1 cellular context compared by ENCODE assay signal in the genomic region with DNA sequence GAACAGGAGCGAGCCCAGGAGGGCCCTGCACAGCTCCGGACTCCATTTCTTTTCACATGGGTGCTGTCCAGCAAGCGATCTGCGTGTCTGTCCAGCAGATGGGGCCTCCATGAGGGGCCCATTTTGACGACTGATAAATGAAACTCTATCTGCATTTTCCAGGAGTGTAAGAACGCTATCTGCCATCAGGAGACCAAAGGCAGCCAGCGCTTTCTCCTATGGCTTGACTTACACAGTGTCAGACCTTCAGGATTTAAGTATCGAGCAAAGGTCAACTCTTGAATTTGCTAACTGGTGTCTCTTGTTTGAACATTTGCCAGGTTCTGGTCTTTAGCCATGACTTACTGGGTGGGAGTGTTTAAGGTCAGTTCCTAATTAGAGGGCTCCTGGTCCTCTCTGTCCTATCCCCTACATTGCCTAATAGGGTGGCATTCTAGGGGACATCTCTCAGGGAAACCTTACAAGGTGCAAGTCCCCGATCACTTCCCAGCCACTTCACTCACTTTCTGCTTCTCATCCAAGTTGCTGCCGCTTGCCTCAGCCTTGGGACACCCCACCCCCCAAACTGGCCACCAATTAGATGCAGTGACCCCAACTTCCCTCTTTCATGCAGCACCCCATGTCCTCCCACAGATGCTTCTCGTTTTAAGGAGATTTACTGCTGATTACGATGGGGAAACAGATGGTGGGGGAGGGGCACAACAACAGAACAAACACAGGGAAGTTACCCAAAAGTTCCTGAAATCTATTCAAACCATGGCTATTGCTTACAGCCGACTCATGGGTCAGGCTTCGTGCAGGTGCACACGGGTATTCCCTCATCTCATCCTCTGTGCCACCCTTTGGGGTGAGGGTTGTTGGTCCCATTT.
TF ChIP-seq lines count a peak whose summit lies in the region.

No MANE protein-coding gene starts in this region.

TF ChIP-seq in K562, 482 proteins besides CTCF, POLR2A, EP300 and RAD21 (continued from another document and continues in another):
- TF ChIP-seq, protein P1, sequence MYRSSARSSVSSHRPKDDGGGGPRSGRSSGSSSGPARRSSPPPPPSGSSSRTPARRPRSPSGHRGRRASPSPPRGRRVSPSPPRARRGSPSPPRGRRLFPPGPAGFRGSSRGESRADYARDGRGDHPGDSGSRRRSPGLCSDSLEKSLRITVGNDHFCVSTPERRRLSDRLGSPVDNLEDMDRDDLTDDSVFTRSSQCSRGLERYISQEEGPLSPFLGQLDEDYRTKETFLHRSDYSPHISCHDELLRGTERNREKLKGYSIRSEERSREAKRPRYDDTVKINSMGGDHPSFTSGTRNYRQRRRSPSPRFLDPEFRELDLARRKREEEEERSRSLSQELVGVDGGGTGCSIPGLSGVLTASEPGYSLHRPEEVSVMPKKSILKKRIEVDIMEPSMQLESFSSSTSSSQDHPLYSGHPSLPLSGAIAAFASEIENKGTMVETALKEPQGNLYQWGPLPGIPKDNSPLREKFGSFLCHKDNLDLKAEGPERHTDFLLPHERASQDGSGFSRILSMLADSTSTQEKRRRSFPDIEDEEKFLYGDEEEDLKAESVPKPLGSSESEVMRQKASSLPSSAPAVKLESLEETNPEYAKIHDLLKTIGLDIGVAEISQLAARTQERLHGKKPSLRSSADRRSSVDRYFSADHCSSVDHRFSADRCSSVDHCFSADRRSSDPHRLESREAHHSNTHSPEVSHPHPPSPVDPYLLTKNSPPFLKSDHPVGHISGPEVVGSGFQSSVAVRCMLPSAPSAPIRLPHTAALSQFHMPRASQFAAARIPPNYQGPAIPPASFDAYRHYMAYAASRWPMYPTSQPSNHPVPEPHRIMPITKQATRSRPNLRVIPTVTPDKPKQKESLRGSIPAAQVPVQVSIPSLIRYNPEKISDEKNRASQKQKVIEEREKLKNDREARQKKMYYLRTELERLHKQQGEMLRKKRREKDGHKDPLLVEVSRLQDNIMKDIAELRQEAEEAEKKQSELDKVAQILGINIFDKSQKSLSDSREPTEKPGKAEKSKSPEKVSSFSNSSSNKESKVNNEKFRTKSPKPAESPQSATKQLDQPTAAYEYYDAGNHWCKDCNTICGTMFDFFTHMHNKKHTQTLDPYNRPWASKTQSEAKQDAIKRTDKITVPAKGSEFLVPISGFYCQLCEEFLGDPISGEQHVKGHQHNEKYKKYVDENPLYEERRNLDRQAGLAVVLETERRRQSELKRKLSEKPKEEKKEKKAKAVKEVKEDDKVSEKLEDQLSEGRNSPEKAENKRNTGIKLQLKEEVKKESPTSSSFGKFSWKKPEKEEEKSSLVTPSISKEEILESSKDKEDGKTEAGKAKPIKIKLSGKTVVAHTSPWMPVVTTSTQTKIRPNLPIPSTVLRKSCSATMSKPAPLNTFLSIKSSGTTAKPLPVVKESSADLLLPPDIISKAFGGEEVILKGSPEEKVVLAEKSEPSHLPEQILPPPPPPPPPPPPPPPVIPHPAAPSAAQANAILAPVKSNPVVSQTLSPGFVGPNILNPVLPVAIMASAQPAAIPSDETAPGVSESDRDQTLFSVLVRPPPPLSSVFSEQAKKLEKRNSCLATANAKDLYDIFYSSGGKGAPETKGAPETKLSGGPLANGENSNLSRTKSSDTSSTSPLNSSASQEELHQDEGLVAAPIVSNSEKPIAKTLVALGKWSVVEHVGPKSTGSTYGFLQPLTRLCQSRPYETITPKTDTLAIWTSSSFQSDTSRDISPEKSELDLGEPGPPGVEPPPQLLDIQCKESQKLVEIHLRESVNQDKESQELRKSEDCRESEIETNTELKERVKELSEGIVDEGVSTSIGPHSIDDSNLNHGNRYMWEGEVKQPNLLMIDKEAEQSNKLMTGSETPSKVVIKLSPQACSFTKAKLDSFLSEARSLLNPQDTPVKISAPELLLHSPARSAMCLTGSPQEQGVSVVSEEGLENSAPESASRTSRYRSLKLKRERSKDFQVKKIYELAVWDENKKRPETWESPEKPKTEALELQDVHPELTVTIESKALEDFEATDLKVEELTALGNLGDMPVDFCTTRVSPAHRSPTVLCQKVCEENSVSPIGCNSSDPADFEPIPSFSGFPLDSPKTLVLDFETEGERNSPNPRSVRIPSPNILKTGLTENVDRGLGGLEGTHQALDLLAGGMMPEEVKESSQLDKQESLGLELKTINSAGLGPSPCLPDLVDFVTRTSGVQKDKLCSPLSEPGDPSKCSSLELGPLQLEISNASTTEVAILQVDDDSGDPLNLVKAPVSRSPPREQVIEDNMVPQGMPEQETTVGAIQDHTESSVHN (IDR thresholded peaks at IDR 0.05; ENCODE audit: borderline replicate concordance in 1 of 2, low read depth in 1 of 2), result peak in 1 of 2 experiments; percentile 85; a peak in 2 of 4 replicates
- TF ChIP-seq KLF13 (tag; IDR thresholded peaks at IDR 0.05; ENCODE audit: borderline replicate concordance, low read depth) (no peak), ZNF253 (CRISPR knock-in tag; conservative IDR thresholded peaks at IDR 0.05) (no peak), U2AF2 (optimal IDR thresholded peaks at IDR 0.05; ENCODE audit: low read depth, low read length) (no peak), ELF4 (CRISPR knock-in tag; IDR thresholded peaks at IDR 0.05) (peak; percentile 92), ZNF384 (IDR thresholded peaks at IDR 0.05; ENCODE audit: low read depth, low read length) (no peak), FOXA1 (IDR thresholded peaks at IDR 0.05; ENCODE audit: borderline replicate concordance) (no peak), TCF7L2 (IDR thresholded peaks at IDR 0.05; ENCODE audit: low read depth, low read length) (no peak), JUNB (CRISPR knock-in tag; conservative IDR thresholded peaks at IDR 0.05) (no peak), TCFL5 (CRISPR knock-in tag; conservative IDR thresholded peaks at IDR 0.05) (no peak; the same call in none of the 2 replicates), ILF3 (IDR thresholded peaks at IDR 0.05; ENCODE audit: borderline replicate concordance) (no peak), FOS (IDR thresholded peaks at IDR 0.05; ENCODE audit: extremely low read depth, insufficient read length) (no peak), ZNF830 (CRISPR knock-in tag; IDR thresholded peaks at IDR 0.05) (peak; percentile 69), ZNF444 (CRISPR knock-in tag; IDR thresholded peaks at IDR 0.05) (peak; percentile 74; the same call in 1 of the 2 replicates), ARID1B (IDR thresholded peaks at IDR 0.05) (peak; percentile 85), SMARCA4 (IDR thresholded peaks at IDR 0.05) (peak; percentile 80), ZC3H4 (CRISPR knock-in tag; IDR thresholded peaks at IDR 0.05; ENCODE audit: borderline replicate concordance) (no peak), NCOA2 (IDR thresholded peaks at IDR 0.05; ENCODE audit: partially characterized antibody in 2 of 2) (no peak), CHD4 (IDR thresholded peaks at IDR 0.05; ENCODE audit: insufficient read depth, insufficient replicate concordance, low read depth, low read length, poor library complexity, severe bottlenecking) (no peak), MCM2 (IDR thresholded peaks at IDR 0.05; ENCODE audit: low read depth) (no peak), LARP7 (IDR thresholded peaks at IDR 0.05) (no peak), MECOM (CRISPR knock-in tag; IDR thresholded peaks at IDR 0.05) (peak; percentile 75; the same call in 1 of the 2 replicates), RCOR1 (IDR thresholded peaks at IDR 0.05; ENCODE audit: borderline replicate concordance in 1 of 2, low read depth in 2 of 2, low read length in 2 of 2) (peak; percentile 46 to 93; a peak in 2 of 4 replicates), RBM25 (IDR thresholded peaks at IDR 0.05; ENCODE audit: low read depth, low read length, severe bottlenecking) (peak; percentile 71), ETV1 (tag; conservative IDR thresholded peaks at IDR 0.05; ENCODE audit: low read depth) (no peak), ATF1 (CRISPR knock-in tag; IDR thresholded peaks at IDR 0.05) (no peak), ATF1 (tag; IDR thresholded peaks at IDR 0.05) (peak; percentile 53), CBFB (CRISPR knock-in tag; IDR thresholded peaks at IDR 0.05) (no peak), SRSF9 (IDR thresholded peaks at IDR 0.05; ENCODE audit: borderline replicate concordance, low read depth, low read length) (no peak), PHB (CRISPR knock-in tag; IDR thresholded peaks at IDR 0.05) (peak; percentile 54; the same call in 1 of the 2 replicates), CHCHD3 (CRISPR knock-in tag; IDR thresholded peaks at IDR 0.05) (no peak), ZNF217 (CRISPR knock-in tag; IDR thresholded peaks at IDR 0.05) (no peak), ZNF133 (CRISPR knock-in tag; IDR thresholded peaks at IDR 0.05) (no peak)
- TF ChIP-seq, protein P2, sequence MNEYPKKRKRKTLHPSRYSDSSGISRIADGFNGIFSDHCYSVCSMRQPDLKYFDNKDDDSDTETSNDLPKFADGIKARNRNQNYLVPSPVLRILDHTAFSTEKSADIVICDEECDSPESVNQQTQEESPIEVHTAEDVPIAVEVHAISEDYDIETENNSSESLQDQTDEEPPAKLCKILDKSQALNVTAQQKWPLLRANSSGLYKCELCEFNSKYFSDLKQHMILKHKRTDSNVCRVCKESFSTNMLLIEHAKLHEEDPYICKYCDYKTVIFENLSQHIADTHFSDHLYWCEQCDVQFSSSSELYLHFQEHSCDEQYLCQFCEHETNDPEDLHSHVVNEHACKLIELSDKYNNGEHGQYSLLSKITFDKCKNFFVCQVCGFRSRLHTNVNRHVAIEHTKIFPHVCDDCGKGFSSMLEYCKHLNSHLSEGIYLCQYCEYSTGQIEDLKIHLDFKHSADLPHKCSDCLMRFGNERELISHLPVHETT (CRISPR knock-in tag; conservative IDR thresholded peaks at IDR 0.05 in 1 of 2, IDR thresholded peaks at IDR 0.05 in 1 of 2), result peak in 1 of 2 experiments; percentile 85; a peak in 2 of 4 replicates
- TF ChIP-seq, protein P3, sequence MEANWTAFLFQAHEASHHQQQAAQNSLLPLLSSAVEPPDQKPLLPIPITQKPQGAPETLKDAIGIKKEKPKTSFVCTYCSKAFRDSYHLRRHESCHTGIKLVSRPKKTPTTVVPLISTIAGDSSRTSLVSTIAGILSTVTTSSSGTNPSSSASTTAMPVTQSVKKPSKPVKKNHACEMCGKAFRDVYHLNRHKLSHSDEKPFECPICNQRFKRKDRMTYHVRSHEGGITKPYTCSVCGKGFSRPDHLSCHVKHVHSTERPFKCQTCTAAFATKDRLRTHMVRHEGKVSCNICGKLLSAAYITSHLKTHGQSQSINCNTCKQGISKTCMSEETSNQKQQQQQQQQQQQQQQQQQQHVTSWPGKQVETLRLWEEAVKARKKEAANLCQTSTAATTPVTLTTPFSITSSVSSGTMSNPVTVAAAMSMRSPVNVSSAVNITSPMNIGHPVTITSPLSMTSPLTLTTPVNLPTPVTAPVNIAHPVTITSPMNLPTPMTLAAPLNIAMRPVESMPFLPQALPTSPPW (CRISPR knock-in tag; IDR thresholded peaks at IDR 0.05), result peak; percentile 81
- TF ChIP-seq, protein P4, sequence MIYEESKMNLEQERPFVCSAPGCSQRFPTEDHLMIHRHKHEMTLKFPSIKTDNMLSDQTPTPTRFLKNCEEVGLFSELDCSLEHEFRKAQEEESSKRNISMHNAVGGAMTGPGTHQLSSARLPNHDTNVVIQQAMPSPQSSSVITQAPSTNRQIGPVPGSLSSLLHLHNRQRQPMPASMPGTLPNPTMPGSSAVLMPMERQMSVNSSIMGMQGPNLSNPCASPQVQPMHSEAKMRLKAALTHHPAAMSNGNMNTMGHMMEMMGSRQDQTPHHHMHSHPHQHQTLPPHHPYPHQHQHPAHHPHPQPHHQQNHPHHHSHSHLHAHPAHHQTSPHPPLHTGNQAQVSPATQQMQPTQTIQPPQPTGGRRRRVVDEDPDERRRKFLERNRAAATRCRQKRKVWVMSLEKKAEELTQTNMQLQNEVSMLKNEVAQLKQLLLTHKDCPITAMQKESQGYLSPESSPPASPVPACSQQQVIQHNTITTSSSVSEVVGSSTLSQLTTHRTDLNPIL (CRISPR knock-in tag; IDR thresholded peaks at IDR 0.05), result 0 out of 2 replicates have a peak, but pooled peaks have one; percentile 28
- TF ChIP-seq, protein P5, sequence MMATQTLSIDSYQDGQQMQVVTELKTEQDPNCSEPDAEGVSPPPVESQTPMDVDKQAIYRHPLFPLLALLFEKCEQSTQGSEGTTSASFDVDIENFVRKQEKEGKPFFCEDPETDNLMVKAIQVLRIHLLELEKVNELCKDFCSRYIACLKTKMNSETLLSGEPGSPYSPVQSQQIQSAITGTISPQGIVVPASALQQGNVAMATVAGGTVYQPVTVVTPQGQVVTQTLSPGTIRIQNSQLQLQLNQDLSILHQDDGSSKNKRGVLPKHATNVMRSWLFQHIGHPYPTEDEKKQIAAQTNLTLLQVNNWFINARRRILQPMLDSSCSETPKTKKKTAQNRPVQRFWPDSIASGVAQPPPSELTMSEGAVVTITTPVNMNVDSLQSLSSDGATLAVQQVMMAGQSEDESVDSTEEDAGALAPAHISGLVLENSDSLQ (IDR thresholded peaks at IDR 0.05), result peak; percentile 79
- TF ChIP-seq, protein P6, sequence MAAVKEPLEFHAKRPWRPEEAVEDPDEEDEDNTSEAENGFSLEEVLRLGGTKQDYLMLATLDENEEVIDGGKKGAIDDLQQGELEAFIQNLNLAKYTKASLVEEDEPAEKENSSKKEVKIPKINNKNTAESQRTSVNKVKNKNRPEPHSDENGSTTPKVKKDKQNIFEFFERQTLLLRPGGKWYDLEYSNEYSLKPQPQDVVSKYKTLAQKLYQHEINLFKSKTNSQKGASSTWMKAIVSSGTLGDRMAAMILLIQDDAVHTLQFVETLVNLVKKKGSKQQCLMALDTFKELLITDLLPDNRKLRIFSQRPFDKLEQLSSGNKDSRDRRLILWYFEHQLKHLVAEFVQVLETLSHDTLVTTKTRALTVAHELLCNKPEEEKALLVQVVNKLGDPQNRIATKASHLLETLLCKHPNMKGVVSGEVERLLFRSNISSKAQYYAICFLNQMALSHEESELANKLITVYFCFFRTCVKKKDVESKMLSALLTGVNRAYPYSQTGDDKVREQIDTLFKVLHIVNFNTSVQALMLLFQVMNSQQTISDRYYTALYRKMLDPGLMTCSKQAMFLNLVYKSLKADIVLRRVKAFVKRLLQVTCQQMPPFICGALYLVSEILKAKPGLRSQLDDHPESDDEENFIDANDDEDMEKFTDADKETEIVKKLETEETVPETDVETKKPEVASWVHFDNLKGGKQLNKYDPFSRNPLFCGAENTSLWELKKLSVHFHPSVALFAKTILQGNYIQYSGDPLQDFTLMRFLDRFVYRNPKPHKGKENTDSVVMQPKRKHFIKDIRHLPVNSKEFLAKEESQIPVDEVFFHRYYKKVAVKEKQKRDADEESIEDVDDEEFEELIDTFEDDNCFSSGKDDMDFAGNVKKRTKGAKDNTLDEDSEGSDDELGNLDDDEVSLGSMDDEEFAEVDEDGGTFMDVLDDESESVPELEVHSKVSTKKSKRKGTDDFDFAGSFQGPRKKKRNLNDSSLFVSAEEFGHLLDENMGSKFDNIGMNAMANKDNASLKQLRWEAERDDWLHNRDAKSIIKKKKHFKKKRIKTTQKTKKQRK (IDR thresholded peaks at IDR 0.05; ENCODE audit: borderline replicate concordance, low read depth, low read length), result no peak
- TF ChIP-seq, protein P7, sequence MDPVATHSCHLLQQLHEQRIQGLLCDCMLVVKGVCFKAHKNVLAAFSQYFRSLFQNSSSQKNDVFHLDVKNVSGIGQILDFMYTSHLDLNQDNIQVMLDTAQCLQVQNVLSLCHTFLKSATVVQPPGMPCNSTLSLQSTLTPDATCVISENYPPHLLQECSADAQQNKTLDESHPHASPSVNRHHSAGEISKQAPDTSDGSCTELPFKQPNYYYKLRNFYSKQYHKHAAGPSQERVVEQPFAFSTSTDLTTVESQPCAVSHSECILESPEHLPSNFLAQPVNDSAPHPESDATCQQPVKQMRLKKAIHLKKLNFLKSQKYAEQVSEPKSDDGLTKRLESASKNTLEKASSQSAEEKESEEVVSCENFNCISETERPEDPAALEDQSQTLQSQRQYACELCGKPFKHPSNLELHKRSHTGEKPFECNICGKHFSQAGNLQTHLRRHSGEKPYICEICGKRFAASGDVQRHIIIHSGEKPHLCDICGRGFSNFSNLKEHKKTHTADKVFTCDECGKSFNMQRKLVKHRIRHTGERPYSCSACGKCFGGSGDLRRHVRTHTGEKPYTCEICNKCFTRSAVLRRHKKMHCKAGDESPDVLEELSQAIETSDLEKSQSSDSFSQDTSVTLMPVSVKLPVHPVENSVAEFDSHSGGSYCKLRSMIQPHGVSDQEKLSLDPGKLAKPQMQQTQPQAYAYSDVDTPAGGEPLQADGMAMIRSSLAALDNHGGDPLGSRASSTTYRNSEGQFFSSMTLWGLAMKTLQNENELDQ (CRISPR knock-in tag; IDR thresholded peaks at IDR 0.05; ENCODE audit: borderline replicate concordance), result no peak
